Comparison of ENCODE assay signal across 31 cellular contexts in genomic region chr11:112392860-112393259, GRCh38.
DNase-seq lines count a peak whose midpoint lies in the region; TF ChIP-seq lines count a peak whose summit lies in the region.
"Had no signal": no experiment of that assay in that cellular context is flagged by ENCODE, and none has a peak within 500 bp of the region (broad histone marks: within the 10 kb centered on the region; RNA-seq: fewer than 3 reads in every experiment).

No MANE protein-coding gene starts in this region.

- no peaks in the 10 kb centered on the region for H3K79me2 ChIP-seq in Karpas-422 (ENCODE audit: low read length)

- no peaks in the 10 kb centered on the region for H3K4me1 ChIP-seq in Karpas-422 (ENCODE audit: low read length)
- H3K4me1 ChIP-seq: breast epithelium, colonic mucosa, esophagus muscularis mucosa, left lung, vagina had no signal

- H3K4me3 ChIP-seq in Karpas-422 (ENCODE audit: low read length), result no peak overlapping the region
- H3K4me3 ChIP-seq: BLaER1, breast epithelium, colonic mucosa, esophagus muscularis mucosa, left lung, ovary, SK-N-MC, thoracic aorta, vagina had no signal

- no peak overlapping the region for H3K4me2 ChIP-seq in Karpas-422 (ENCODE audit: low read depth, low read length, poor library complexity, severe bottlenecking)
- H3K4me2 ChIP-seq: BLaER1 had no signal

- H3K4me1 Mint-ChIP-seq in glutamatergic neuron (ENCODE audit: low read depth, unreplicated experiment) (peaks cover 14% of the 10 kb centered on the region), progenitor cell of endocrine pancreas (ENCODE audit: low read depth) (no peaks in the 10 kb centered on the region)
- H3K4me1 Mint-ChIP-seq: endodermal cell, H9, naive B cell had no signal

- no peak overlapping the region for H3K27ac ChIP-seq in Karpas-422 (ENCODE audit: low read length)
- H3K27ac ChIP-seq: BLaER1, breast epithelium, colonic mucosa, esophagus muscularis mucosa, left lung, ovary, SK-N-MC, thoracic aorta, vagina had no signal

- H3K36me3 Mint-ChIP-seq in glutamatergic neuron (ENCODE audit: unreplicated experiment), result peaks cover 23% of the 10 kb centered on the region
- H3K36me3 Mint-ChIP-seq in progenitor cell of endocrine pancreas (ENCODE audit: insufficient read depth), result no peaks in the 10 kb centered on the region

- H2AFZ ChIP-seq in Karpas-422 (ENCODE audit: low read length), result no peak overlapping the region

- H3K9ac ChIP-seq in Karpas-422 (ENCODE audit: low read length), result no peak overlapping the region
- H3K9ac ChIP-seq: BLaER1 had no signal

- H3K9me3 ChIP-seq in Karpas-422 (ENCODE audit: low read length), result no peaks in the 10 kb centered on the region
- H3K9me3 ChIP-seq: breast epithelium, colonic mucosa, esophagus muscularis mucosa, left lung, ovary, thoracic aorta, vagina had no signal

- H4K20me1 ChIP-seq in Karpas-422 (ENCODE audit: insufficient read depth, low read depth, low read length), result no peaks in the 10 kb centered on the region
- H4K20me1 ChIP-seq: BLaER1 had no signal

- H3K9me3 Mint-ChIP-seq in glutamatergic neuron (ENCODE audit: unreplicated experiment) (peaks cover 5% of the 10 kb centered on the region), progenitor cell of endocrine pancreas (ENCODE audit: low read depth) (peaks cover 14% of the 10 kb centered on the region)

- no peak for TF ChIP-seq CTCF in glutamatergic neuron (IDR thresholded peaks at IDR 0.05; ENCODE audit: partially characterized antibody, unreplicated experiment)
- TF ChIP-seq CTCF in progenitor cell of endocrine pancreas (IDR thresholded peaks at IDR 0.05; ENCODE audit: unreplicated experiment), result no peak

- H3K9me2 ChIP-seq in Karpas-422 (replicated peaks; ENCODE audit: insufficient read depth, low read length), result no peaks in the 10 kb centered on the region

- H3K36me3 ChIP-seq in Karpas-422 (ENCODE audit: insufficient read depth, low read length), result no peaks in the 10 kb centered on the region
- H3K36me3 ChIP-seq: BLaER1, breast epithelium, colonic mucosa, esophagus muscularis mucosa, left lung, ovary, thoracic aorta, vagina had no signal

- no peaks in the 10 kb centered on the region for H3K27me3 ChIP-seq in Karpas-422 (ENCODE audit: low read length)
- H3K27me3 ChIP-seq: BLaER1, breast epithelium, colonic mucosa, esophagus muscularis mucosa, left lung, ovary, vagina had no signal

- H3K27me3 Mint-ChIP-seq in glutamatergic neuron (ENCODE audit: unreplicated experiment), result peaks cover 4% of the 10 kb centered on the region
- peaks cover 15% of the 10 kb centered on the region for H3K27me3 Mint-ChIP-seq in progenitor cell of endocrine pancreas

- DNase-seq in DMS153 treated with DMSO at 0.1 percent for 48 hours (lab: John Stamatoyannopoulos, UW; ENCODE audit: unreplicated experiment) (peak; percentile 31), NCI-H1436 (lab: John Stamatoyannopoulos, UW) (peak; percentile 88), NCI-H2227 (lab: John Stamatoyannopoulos, UW; ENCODE audit: unreplicated experiment) (peak; percentile 85), glutamatergic neuron (peak; percentile 34), NCI-H1048 (lab: John Stamatoyannopoulos, UW) (no peak), activated gamma-delta T cell (lab: John Stamatoyannopoulos, UW) (no peak), Karpas-422 (no peak), progenitor cell of endocrine pancreas (ENCODE audit: low spot score, unreplicated experiment) (no peak)
- DNase-seq: activated CD4-positive, alpha-beta T cell treated with anti-CD3 and anti-CD28 coated beads for 36 hours; activated naive CD4-positive, alpha-beta T cell treated with anti-CD3 and anti-CD28 coated beads for 36 hours; activated T-cell treated with anti-CD3 and anti-CD28 coated beads, Interleukin-2, amount 50 U/mL, for 4 hours; colonic mucosa; endodermal cell; foreskin melanocyte; H9; hypothalamus; left lung; naive B cell; NCI-H510A; ovary; right cardiac atrium; stimulated activated CD4-positive, alpha-beta T cell treated with anti-CD3 and anti-CD28 coated beads, Interleukin-12 subunit alpha, Interleukin-12 subunit beta, amount 100 ng/mL, for 4 hours; stimulated activated CD4-positive, alpha-beta T cell treated with anti-CD3 and anti-CD28 coated beads, Interleukin-4, amount 100 ng/mL, for 4 hours; stimulated activated naive CD4-positive, alpha-beta T cell treated with Interleukin-2 at 50 U/mL for 16 hours; T-helper 2 cell had no signal

- H3K27ac Mint-ChIP-seq in glutamatergic neuron (ENCODE audit: unreplicated experiment) (peak overlapping the region; percentile 85), progenitor cell of endocrine pancreas (no peak overlapping the region)
- H3K27ac Mint-ChIP-seq: activated CD4-positive, alpha-beta T cell treated with anti-CD3 and anti-CD28 coated beads for 36 hours; activated naive CD4-positive, alpha-beta T cell treated with anti-CD3 and anti-CD28 coated beads for 36 hours; endodermal cell; H9; naive B cell had no signal

- H3K4me3 Mint-ChIP-seq in glutamatergic neuron (ENCODE audit: unreplicated experiment), result no peak overlapping the region
- no peak overlapping the region for H3K4me3 Mint-ChIP-seq in progenitor cell of endocrine pancreas (ENCODE audit: low read depth)
- H3K4me3 Mint-ChIP-seq: activated CD4-positive, alpha-beta T cell treated with anti-CD3 and anti-CD28 coated beads for 36 hours; activated naive CD4-positive, alpha-beta T cell treated with anti-CD3 and anti-CD28 coated beads for 36 hours; activated T-cell treated with anti-CD3 and anti-CD28 coated beads, Interleukin-2, amount 50 U/mL, for 4 hours; endodermal cell; H9; naive B cell had no signal

Comparison
In these comparisons a context has a peak if more than half of its experiments do, and no peak if none do; other contexts are left out.
1. DNase-seq: peak in DMS153 treated with DMSO at 0.1 percent for 48 hours (single experiment), NCI-H1436 (single experiment), NCI-H2227 (single experiment) and glutamatergic neuron (single experiment); none in NCI-H1048 (single experiment), activated gamma-delta T cell (single experiment), Karpas-422 (single experiment) and progenitor cell of endocrine pancreas (single experiment).